In the genomic region with DNA sequence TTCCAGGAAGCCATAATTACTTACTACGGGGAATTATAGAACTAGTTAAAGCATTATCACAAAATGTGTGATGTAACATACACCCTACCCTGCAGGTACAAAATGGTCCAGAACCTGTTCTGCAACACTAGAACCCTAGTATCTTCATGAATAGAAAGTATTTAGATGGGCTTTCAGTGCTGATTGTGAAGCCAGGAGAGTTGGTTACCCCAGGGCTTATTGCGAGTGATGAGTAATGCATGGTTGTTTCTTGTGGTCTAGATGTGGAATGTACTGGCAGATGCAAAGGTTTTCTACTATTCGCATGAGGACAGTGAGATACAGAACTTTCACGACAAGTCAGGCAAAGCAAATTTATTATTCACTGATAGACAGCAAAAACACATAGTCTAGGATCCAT, we compare ENCODE assay signal across 12 cellular contexts. TPM values are rescaled to one million over a fixed set of nuclear protein-coding genes. Genes with fewer than 3 reads are reported as not detected.
DNase-seq lines count a peak whose midpoint lies in the region; ATAC-seq and TF ChIP-seq lines count a peak whose summit lies in the region.
"Had no signal": no experiment of that assay in that cellular context is flagged by ENCODE, and none has a peak within 500 bp of the region (broad histone marks: within the 10 kb centered on the region; RNA-seq: fewer than 3 reads in every experiment).

No MANE protein-coding gene starts in this region.

- ATAC-seq in IMR-90 (ENCODE audit: low read depth): peak; percentile 82
- ATAC-seq in HG03439 (IDR thresholded peaks at IDR 0.05; ENCODE audit: unreplicated experiment): no peak
- ATAC-seq: naive thymus-derived CD4-positive, alpha-beta T cell had no signal

- peaks cover 7% of the 10 kb centered on the region; the same call in 1 of the 2 replicates for H3K4me1 ChIP-seq in IMR-90 (ENCODE audit: control insufficient read depth, insufficient read depth, low read length)

- H3K4me3 ChIP-seq in BJ (ENCODE audit: low read depth, low read length) (no peak overlapping the region), IMR-90 (ENCODE audit: insufficient read depth, low read depth, low read length) (no peak overlapping the region)
- H3K4me3 ChIP-seq: upper lobe of left lung had no signal

- H4K20me1 ChIP-seq in IMR-90 (ENCODE audit: insufficient read depth, low read length): no peaks in the 10 kb centered on the region; the same call in 1 of the 2 replicates

- TF ChIP-seq CTCF in BJ (IDR thresholded peaks at IDR 0.05; ENCODE audit: insufficient read depth, low read depth, low read length) (no peak), IMR-90 (conservative IDR thresholded peaks at IDR 0.05; ENCODE audit: low read depth, low read length) (no peak)

- H3K79me1 ChIP-seq in IMR-90 (ENCODE audit: low read depth in 1 of 2, low read length in 2 of 2): no peaks in the 10 kb centered on the region

- DNase-seq in BJ (ENCODE audit: low read depth) (peak; percentile 75), IMR-90 (peak; percentile 91), astrocyte of the hippocampus (ENCODE audit: low read depth, low spot score) (peak; percentile 92), myocyte (ENCODE audit: low read depth) (peak; percentile 89), cerebellar cortex (ENCODE audit: low spot score) (no peak), putamen (ENCODE audit: low spot score) (no peak)
- DNase-seq in central memory CD4-positive, alpha-beta T cell: no peak
- DNase-seq: hypothalamus; naive thymus-derived CD4-positive, alpha-beta T cell; SW 1271; upper lobe of left lung had no signal

- H3K27ac ChIP-seq in IMR-90 (ENCODE audit: insufficient read depth, low read length): peak overlapping the region; percentile 44; the same call in 1 of the 2 replicates
- H3K27ac ChIP-seq: upper lobe of left lung had no signal

- H3K9me1 ChIP-seq in IMR-90 (ENCODE audit: insufficient read depth, low read length): peaks cover 3% of the 10 kb centered on the region; the same call in 1 of the 2 replicates

- H3K23ac ChIP-seq in IMR-90 (ENCODE audit: low read depth, low read length): no peak overlapping the region

- no peak overlapping the region for H3K56ac ChIP-seq in IMR-90 (ENCODE audit: extremely low read depth, insufficient read depth, low read length)

- H3K9ac ChIP-seq in IMR-90 (ENCODE audit: low read depth, low read length): no peak overlapping the region

- H3K27me3 ChIP-seq in BJ (ENCODE audit: control insufficient read depth, insufficient read depth, low read length) (no peaks in the 10 kb centered on the region), IMR-90 (ENCODE audit: control insufficient read depth, insufficient read depth, low read length) (no peaks in the 10 kb centered on the region)
- H3K27me3 ChIP-seq: upper lobe of left lung had no signal

- intact Hi-C loops in IMR-90 (cut with micrococcal nuclease): loop anchor here (5.0 to 10.0 kb wide), 3 partner anchors 268 to 491 kb away; a partner anchor contains a TSS

- in situ Hi-C loops in IMR-90 (cut with MboI; ENCODE audit: low sequenced_read_pairs): loop anchor here (10.0 to 25.0 kb wide), 4 partner anchors 221 to 1422 kb away; no protein-coding TSS in a partner anchor

- no CpG with 5 or more reads among the region's 4 CpGs for WGBS in IMR-90 (ENCODE audit: extremely low coverage in 2 of 2, insufficient read length in 1 of 2), 2 experiments

- CTCF ChIA-PET in BJ (lab: Yijun Ruan, JAX) (interaction anchor here (0.7 to 3.8 kb wide), 2 partner anchors 23 to 847 kb away, joined by 3 to 44 read pairs; no protein-coding TSS in a partner anchor), IMR-90 (lab: Yijun Ruan, JAX) (no interaction called here)

- no TSS peak for BruUV-seq in IMR-90 (replicated peaks; lab: Mats Ljungman, UMichigan)

- no peak overlapping the region; the same call in 2 of the 3 replicates for H2BK15ac ChIP-seq in IMR-90 (ENCODE audit: low read depth, low read length)

- POLR2A ChIA-PET in BJ (lab: Charles Lee): no interaction called here
- POLR2A ChIA-PET in IMR-90 (lab: Charles Lee; ENCODE audit: unreplicated experiment): no interaction called here

- peak overlapping the region in 1 of 2 experiments; percentile 16; a peak in 1 of 4 replicates for H4K8ac ChIP-seq in IMR-90 (ENCODE audit: low read depth in 2 of 2, low read length in 2 of 2)

- dilution Hi-C loops in IMR-90 (cut with HindIII; ENCODE audit: low sequenced_read_pairs, unreplicated experiment): no loop called here

- H3K9me3 ChIP-seq in IMR-90 (ENCODE audit: control insufficient read depth, insufficient read depth, low read length): no peaks in the 10 kb centered on the region
- H3K9me3 ChIP-seq: upper lobe of left lung had no signal

- H2BK5ac ChIP-seq in IMR-90 (ENCODE audit: low read depth, low read length, poor library complexity, severe bottlenecking): peak overlapping the region; percentile 76

- 0 out of 2 replicates have a peak overlapping the region, but pooled peaks have one; percentile 20 for H3K4ac ChIP-seq in IMR-90 (ENCODE audit: low read depth, low read length)

- H4K91ac ChIP-seq in IMR-90 (ENCODE audit: insufficient read depth, low read depth, low read length): no peak overlapping the region

- no peaks in the 10 kb centered on the region for H3K36me3 ChIP-seq in BJ (ENCODE audit: control insufficient read depth, insufficient read depth, low read length)
- no peaks in the 10 kb centered on the region for H3K36me3 ChIP-seq in IMR-90 (ENCODE audit: control insufficient read depth, insufficient read depth, low read length)
- H3K36me3 ChIP-seq: upper lobe of left lung had no signal

- peak overlapping the region; percentile 37; the same call in 1 of the 2 replicates for H3K4me2 ChIP-seq in IMR-90 (ENCODE audit: low read depth, low read length)

- H2BK20ac ChIP-seq in IMR-90 (ENCODE audit: low read depth, low read length): 0 out of 2 replicates have a peak overlapping the region, but pooled peaks have one; percentile 60

- peak overlapping the region; percentile 68 for H2BK120ac ChIP-seq in IMR-90 (ENCODE audit: low read depth, low read length)

- no peak overlapping the region for H2AK5ac ChIP-seq in IMR-90 (ENCODE audit: low read depth, low read length)

- H2AK9ac ChIP-seq in IMR-90 (replicated peaks; ENCODE audit: low read depth, low read length, poor library complexity): no peak overlapping the region

- no peak overlapping the region for H2AFZ ChIP-seq in IMR-90 (replicated peaks; ENCODE audit: low read length, poor library complexity)

- H3K18ac ChIP-seq in IMR-90 (ENCODE audit: low read depth, low read length): peak overlapping the region; percentile 10; the same call in 1 of the 2 replicates

- no peak for TF ChIP-seq POLR2A in IMR-90 (IDR thresholded peaks at IDR 0.05; ENCODE audit: low read depth, low read length)

- no peak for TF ChIP-seq RAD21 in IMR-90 (IDR thresholded peaks at IDR 0.05; ENCODE audit: low read length)

- no peak overlapping the region for H4K5ac ChIP-seq in IMR-90 (ENCODE audit: low read depth, low read length)

- no peak overlapping the region for H3K14ac ChIP-seq in IMR-90 (replicated peaks; ENCODE audit: low read depth, low read length)

TF ChIP-seq in IMR-90, 13 proteins besides CTCF, POLR2A, EP300 and RAD21:
- TF ChIP-seq CEBPB (IDR thresholded peaks at IDR 0.05; ENCODE audit: low read depth, low read length): peak; percentile 58
- TF ChIP-seq RCOR1 (IDR thresholded peaks at IDR 0.05; ENCODE audit: insufficient replicate concordance, low read length): no peak
- peak; percentile 32; the same call in 1 of the 2 replicates for TF ChIP-seq BHLHE40 (IDR thresholded peaks at IDR 0.05; ENCODE audit: low read depth, low read length)

RNA-seq across cellular contexts. Expression of a gene that starts 33.6 kb away (rescaled TPM):
- polyA plus RNA-seq in BJ (2011; rRNA removed) (not detected in 2 replicates), IMR-90 (2012; rRNA removed) (not detected in 2 replicates)
- not detected in 2 replicates for polyA minus RNA-seq in BJ (2011; rRNA and poly(A)+ RNA removed)
- total RNA-seq in IMR-90 (2012; rRNA removed) (not detected in 2 replicates), myocyte (not detected in 2 replicates)
- not detected in 2 replicates for polyA plus RNA-seq in IMR-90 (2012; cell fraction: cytosol; rRNA removed)
- not detected in 2 replicates for polyA plus RNA-seq in IMR-90 (2012; cell fraction: nucleus; rRNA removed; ENCODE audit: low replicate concordance)
- polyA plus RNA-seq in myocyte (2012): not detected
- total RNA-seq: naive thymus-derived CD4-positive, alpha-beta T cell had no signal
- polyA plus RNA-seq: naive thymus-derived CD4-positive, alpha-beta T cell had no signal

Comparison
In these comparisons a context has a peak if more than half of its experiments do, and no peak if none do; other contexts are left out.
1. DNase-seq: peak in BJ (single experiment), IMR-90 (single experiment), astrocyte of the hippocampus (single experiment) and myocyte (single experiment); none in cerebellar cortex (single experiment), central memory CD4-positive, alpha-beta T cell (single experiment) and putamen (single experiment).